ENCODE assay signal across 12 cellular contexts in the genomic region with DNA sequence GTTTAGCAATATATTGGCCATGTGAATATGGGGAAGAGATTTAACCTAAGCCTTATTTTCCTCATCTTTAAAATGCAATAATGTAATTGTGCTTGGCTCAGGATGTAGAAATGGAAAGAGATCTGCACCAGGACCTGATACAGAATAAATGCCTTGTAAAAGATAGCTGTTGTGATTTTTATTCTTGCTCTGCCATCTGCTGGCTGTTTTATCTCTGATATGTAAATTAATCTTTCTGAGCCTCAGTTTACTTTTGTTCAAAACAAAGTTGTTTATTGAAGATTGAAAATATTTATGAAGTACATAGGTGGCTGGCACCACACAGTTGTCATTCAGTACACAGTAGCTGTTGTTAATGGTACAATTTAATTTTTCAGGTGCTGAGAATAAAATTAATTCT. TPM values are rescaled to one million over a fixed set of nuclear protein-coding genes. Genes with fewer than 3 reads are reported as not detected.
DNase-seq lines count a peak whose midpoint lies in the region; ATAC-seq, FAIRE-seq and TF ChIP-seq lines count a peak whose summit lies in the region.
"Had no signal": no experiment of that assay in that cellular context is flagged by ENCODE, and none has a peak within 500 bp of the region (broad histone marks: within the 10 kb centered on the region; RNA-seq: fewer than 3 reads in every experiment).

No MANE protein-coding gene starts in this region.

- H3F3A ChIP-seq in Loucy (ENCODE audit: low read depth): no peaks in the 10 kb centered on the region
- no peaks in the 10 kb centered on the region for H3F3A ChIP-seq in neural progenitor cell (ENCODE audit: low read depth)

- H3K4me1 ChIP-seq in Loucy (ENCODE audit: insufficient read depth, low read length, poor library complexity, severe bottlenecking) (no peaks in the 10 kb centered on the region), neural progenitor cell (no peaks in the 10 kb centered on the region)
- no peaks in the 10 kb centered on the region for H3K4me1 ChIP-seq in CD8-positive, alpha-beta T cell (ENCODE audit: insufficient read depth, low read length)

- H3K36me3 ChIP-seq in Loucy (ENCODE audit: insufficient read depth, low read length) (no peaks in the 10 kb centered on the region), neural progenitor cell (no peaks in the 10 kb centered on the region)
- H3K36me3 ChIP-seq in CD8-positive, alpha-beta T cell (ENCODE audit: insufficient read depth, low read length): no peaks in the 10 kb centered on the region

- no peaks in the 10 kb centered on the region for H3K9me3 ChIP-seq in Loucy (ENCODE audit: insufficient read depth, low read depth, low read length)
- no peaks in the 10 kb centered on the region for H3K9me3 ChIP-seq in neural progenitor cell (ENCODE audit: low read depth)
- no peaks in the 10 kb centered on the region for H3K9me3 ChIP-seq in CD8-positive, alpha-beta T cell (ENCODE audit: low read length)

- H3K9me3 Mint-ChIP-seq in CD14-positive monocyte (no peaks in the 10 kb centered on the region), neural progenitor cell (no peaks in the 10 kb centered on the region)
- H3K9me3 Mint-ChIP-seq in stimulated activated effector memory CD8-positive, alpha-beta T cell treated with anti-CD3 and anti-CD28 coated beads, Interleukin-12 subunit alpha, Interleukin-12 subunit beta, amount 100 ng/mL, for 72 hours: no peaks in the 10 kb centered on the region
- no peaks in the 10 kb centered on the region for H3K9me3 Mint-ChIP-seq in CD8-positive, alpha-beta T cell
- H3K9me3 Mint-ChIP-seq: naive thymus-derived CD8-positive, alpha-beta T cell had no signal

- H3K27me3 ChIP-seq in Loucy (ENCODE audit: insufficient read depth, low read length, poor library complexity, severe bottlenecking) (no peaks in the 10 kb centered on the region), neural progenitor cell (no peaks in the 10 kb centered on the region)
- H3K27me3 ChIP-seq in CD8-positive, alpha-beta T cell (ENCODE audit: insufficient read depth, low read length): no peaks in the 10 kb centered on the region

- H3K27ac Mint-ChIP-seq in CD14-positive monocyte: no peak overlapping the region
- H3K27ac Mint-ChIP-seq in neural progenitor cell: no peak overlapping the region
- H3K27ac Mint-ChIP-seq in stimulated activated effector memory CD8-positive, alpha-beta T cell treated with anti-CD3 and anti-CD28 coated beads, Interleukin-12 subunit alpha, Interleukin-12 subunit beta, amount 100 ng/mL, for 72 hours: no peak overlapping the region
- no peak overlapping the region for H3K27ac Mint-ChIP-seq in CD8-positive, alpha-beta T cell

- intact Hi-C loops in CD14-positive monocyte (cut with micrococcal nuclease): no loop called here
- intact Hi-C loops in CD8-positive, alpha-beta T cell (cut with DNase I, micrococcal nuclease): loop anchor here in 1 of 2 experiments (1.0 to 10.0 kb wide), 2 partner anchors 47 to 603 kb away; partner anchors contain the start of gene ZFYVE9

- POLR2A ChIA-PET in CD8-positive, alpha-beta T cell (lab: Charles Lee): interaction anchor here (0.6 kb wide), 1 partner anchor 218 kb away, joined by 3 read pairs; no protein-coding TSS in a partner anchor

- H3K36me3 Mint-ChIP-seq in CD14-positive monocyte: peaks cover 5 to 6% of the 10 kb centered on the region in 2 donors
- no peaks in the 10 kb centered on the region for H3K36me3 Mint-ChIP-seq in neural progenitor cell
- H3K36me3 Mint-ChIP-seq in stimulated activated effector memory CD8-positive, alpha-beta T cell treated with anti-CD3 and anti-CD28 coated beads, Interleukin-12 subunit alpha, Interleukin-12 subunit beta, amount 100 ng/mL, for 72 hours: no peaks in the 10 kb centered on the region
- peaks cover 4% of the 10 kb centered on the region for H3K36me3 Mint-ChIP-seq in CD8-positive, alpha-beta T cell

- no peak overlapping the region for H3K27ac ChIP-seq in neural progenitor cell
- H3K27ac ChIP-seq in CD8-positive, alpha-beta T cell (ENCODE audit: low read depth, low read length): no peak overlapping the region

- H3K4me3 ChIP-seq in Loucy (ENCODE audit: low read length, poor library complexity, severe bottlenecking): no peak overlapping the region
- no peak overlapping the region for H3K4me3 ChIP-seq in neural progenitor cell
- no peak overlapping the region for H3K4me3 ChIP-seq in CD8-positive, alpha-beta T cell (ENCODE audit: low read depth, low read length)

- H2AFZ ChIP-seq in Loucy (ENCODE audit: low read length): no peak overlapping the region
- H2AFZ ChIP-seq in neural progenitor cell (replicated peaks): no peak overlapping the region

- no peak for DNase-seq in CD14-positive monocyte (ENCODE audit: low spot score)
- DNase-seq in dermis blood vessel endothelial cell: peak; percentile 17
- no peak for DNase-seq in neural progenitor cell (ENCODE audit: low spot score)
- DNase-seq in HTR-8/SVneo (ENCODE audit: insufficient read length, low spot score): no peak
- no peak for DNase-seq in stimulated activated effector memory CD8-positive, alpha-beta T cell treated with anti-CD3 and anti-CD28 coated beads, Interleukin-12 subunit alpha, Interleukin-12 subunit beta, amount 100 ng/mL, for 72 hours (ENCODE audit: low spot score in 2 of 2)
- no peak for DNase-seq in CD8-positive, alpha-beta T cell
- DNase-seq in activated gamma-delta T cell treated with Interleukin-2 at 50 U/mL for 16 hours: no peak
- DNase-seq: naive thymus-derived CD8-positive, alpha-beta T cell; NCI-H1436; stimulated activated CD8-positive, alpha-beta memory T cell treated with anti-CD3 and anti-CD28 coated beads, Interleukin-4, amount 100 ng/mL, for 48 hours; T-helper 9 cell had no signal

- H4K20me1 ChIP-seq in Loucy (ENCODE audit: insufficient read depth, low read length, poor library complexity, severe bottlenecking) (peaks cover 4% of the 10 kb centered on the region), neural progenitor cell (ENCODE audit: low read depth) (peaks cover 12% of the 10 kb centered on the region)

- no peak for FAIRE-seq in HTR-8/SVneo (lab: Jason Lieb, UNC)

- TF ChIP-seq CTCF in CD14-positive monocyte (IDR thresholded peaks at IDR 0.05): peak; percentile 24
- peak; percentile 52 for TF ChIP-seq CTCF in Loucy (conservative IDR thresholded peaks at IDR 0.05; ENCODE audit: low read length)
- TF ChIP-seq CTCF in neural progenitor cell (IDR thresholded peaks at IDR 0.05): peak; percentile 18
- no peak for TF ChIP-seq CTCF in CD8-positive, alpha-beta T cell (IDR thresholded peaks at IDR 0.05)

- peaks cover 9% of the 10 kb centered on the region; the same call in 1 of the 2 replicates for H3K79me2 ChIP-seq in Loucy (ENCODE audit: insufficient read depth, low read length)
- H3K79me2 ChIP-seq in neural progenitor cell (ENCODE audit: low read depth): peaks cover 58% of the 10 kb centered on the region

- H3K4me1 Mint-ChIP-seq in CD14-positive monocyte (no peaks in the 10 kb centered on the region), neural progenitor cell (peaks cover 6% of the 10 kb centered on the region)
- H3K4me1 Mint-ChIP-seq in stimulated activated effector memory CD8-positive, alpha-beta T cell treated with anti-CD3 and anti-CD28 coated beads, Interleukin-12 subunit alpha, Interleukin-12 subunit beta, amount 100 ng/mL, for 72 hours: peaks cover 12% of the 10 kb centered on the region
- H3K4me1 Mint-ChIP-seq in CD8-positive, alpha-beta T cell (ENCODE audit: low read depth): peaks cover 33% of the 10 kb centered on the region

- H3K9ac ChIP-seq in Loucy (ENCODE audit: low read depth, low read length, poor library complexity, severe bottlenecking): no peak overlapping the region
- no peak overlapping the region for H3K9ac ChIP-seq in neural progenitor cell

- H3K27me3 Mint-ChIP-seq in CD14-positive monocyte (ENCODE audit: low read depth in 3 of 3): no peaks in the 10 kb centered on the region
- peaks cover 3% of the 10 kb centered on the region for H3K27me3 Mint-ChIP-seq in neural progenitor cell (ENCODE audit: insufficient read depth, low read depth)
- H3K27me3 Mint-ChIP-seq in CD8-positive, alpha-beta T cell (ENCODE audit: low read depth): no peaks in the 10 kb centered on the region
- H3K27me3 Mint-ChIP-seq: naive thymus-derived CD8-positive, alpha-beta T cell had no signal

- no peaks in the 10 kb centered on the region for H3K9me2 ChIP-seq in Loucy (replicated peaks; ENCODE audit: low read depth, low read length)

- ATAC-seq in stimulated activated effector memory CD8-positive, alpha-beta T cell treated with anti-CD3 and anti-CD28 coated beads, Interleukin-12 subunit alpha, Interleukin-12 subunit beta, amount 100 ng/mL, for 72 hours: no peak
- no peak for ATAC-seq in CD8-positive, alpha-beta T cell
- ATAC-seq: naive thymus-derived CD8-positive, alpha-beta T cell had no signal

- CTCF ChIA-PET in CD8-positive, alpha-beta T cell (lab: Charles Lee): interaction anchor here (0.9 to 2.1 kb wide), 8 partner anchors 8 to 621 kb away, joined by 3 to 7 read pairs (median 4); partner anchors contain the start of gene ZYG11B

- H3K4me3 Mint-ChIP-seq in CD14-positive monocyte: no peak overlapping the region
- no peak overlapping the region for H3K4me3 Mint-ChIP-seq in neural progenitor cell
- no peak overlapping the region for H3K4me3 Mint-ChIP-seq in stimulated activated effector memory CD8-positive, alpha-beta T cell treated with anti-CD3 and anti-CD28 coated beads, Interleukin-12 subunit alpha, Interleukin-12 subunit beta, amount 100 ng/mL, for 72 hours
- H3K4me3 Mint-ChIP-seq in CD8-positive, alpha-beta T cell: no peak overlapping the region
- H3K4me3 Mint-ChIP-seq: naive thymus-derived CD8-positive, alpha-beta T cell had no signal

- no peak overlapping the region for H3K4me2 ChIP-seq in Loucy (ENCODE audit: low read depth, low read length, poor library complexity, severe bottlenecking)
- no peak overlapping the region for H3K4me2 ChIP-seq in neural progenitor cell

RNA-seq across cellular contexts. Expression of gene ZYG11B, which starts 21.9 kb away (rescaled TPM):
- polyA plus RNA-seq in CD14-positive monocyte: 10 to 100 TPM; 15.8 to 17.5 TPM
- total RNA-seq in dermis blood vessel endothelial cell (45.0 and 49.7 TPM in 2 replicates), neural progenitor cell (ENCODE audit: low replicate concordance) (36.3 and 39.5 TPM in 2 replicates)
- total RNA-seq in CD8-positive, alpha-beta T cell: 10 to 100 TPM in 1 of 2 experiments, 1 to 10 TPM in 1; 9.8 to 10.4 TPM

RNA-seq across cellular contexts. Expression of gene COA7, which starts 50.0 kb away (rescaled TPM):
- 1 to 10 TPM; 6.2 to 8.5 TPM for polyA plus RNA-seq in CD14-positive monocyte
- 12.6 and 17.2 TPM in 2 replicates for total RNA-seq in dermis blood vessel endothelial cell
- total RNA-seq in neural progenitor cell (ENCODE audit: low replicate concordance): 10.9 and 13.0 TPM in 2 replicates
- 1 to 10 TPM in 1 of 2 experiments, under 1 TPM in 1; 0.94 to 1.8 TPM for total RNA-seq in CD8-positive, alpha-beta T cell
